29 cellular contexts compared by ENCODE assay signal in genomic region chr15:66754789-66755188, GRCh38. TPM values are rescaled to one million over a fixed set of nuclear protein-coding genes. Genes with fewer than 3 reads are reported as not detected.
DNase-seq lines count a peak whose midpoint lies in the region; ATAC-seq, FAIRE-seq and TF ChIP-seq lines count a peak whose summit lies in the region.
"Had no signal": no experiment of that assay in that cellular context is flagged by ENCODE, and none has a peak within 500 bp of the region (broad histone marks: within the 10 kb centered on the region; RNA-seq: fewer than 3 reads in every experiment).

No MANE protein-coding gene starts in this region.

- H3K27me3 ChIP-seq in HepG2 (ENCODE audit: control insufficient read depth in 1 of 2, insufficient read depth in 2 of 2, low read length in 2 of 2) (no peaks in the 10 kb centered on the region), trophoblast cell (ENCODE audit: insufficient read depth, low read length) (no peaks in the 10 kb centered on the region), brain microvascular endothelial cell (replicated peaks) (no peaks in the 10 kb centered on the region)
- H3K27me3 ChIP-seq: BLaER1, MG63, SJSA1 had no signal

- no peak for FAIRE-seq in HepG2 (lab: Jason Lieb, UNC)
- FAIRE-seq: GM12891, H1 had no signal

- no peak overlapping the region for H3K4me2 ChIP-seq in HepG2 (ENCODE audit: low read depth, low read length)
- no peak overlapping the region for H3K4me2 ChIP-seq in trophoblast cell (ENCODE audit: low read length)
- H3K4me2 ChIP-seq: PC-9 had no signal

- BruUV-seq in HepG2 (replicated peaks; lab: Mats Ljungman, UMichigan), result no TSS peak

- DNase-seq in left cardiac atrium, result peak; percentile 0
- DNase-seq in cardiac septum (ENCODE audit: low spot score), result no peak
- DNase-seq in HepG2 (ENCODE audit: low spot score), result no peak
- no peak for DNase-seq in trophoblast cell
- DNase-seq in brain microvascular endothelial cell, result no peak
- no peak for DNase-seq in C1 segment of cervical spinal cord (lab: John Stamatoyannopoulos, UW)
- DNase-seq: 8988T; CD4-positive, alpha-beta T cell; COR-L47; DMS 273 treated with DMSO at 0.1 percent for 48 hours; DMS79 treated with DMSO at 0.1 percent for 48 hours; GF-D8; HCEC 1CT; KBM-7; MG63; NCI-H2029; NCI-H446; NCI-H524 treated with DMSO at 0.1 percent for 48 hours; NCI-H82; NK-92 treated with Interleukin-12 subunit alpha and Interleukin-12 subunit beta, amount 100 ng/mL, for 24 hours; PC-9; Right ventricle myocardium superior; RPMI8226 had no signal

- H3K36me3 ChIP-seq in HepG2 (replicated peaks in 1 of 2; ENCODE audit: control insufficient read depth in 1 of 2, insufficient read depth in 2 of 2, low read length in 2 of 2) (no peaks in the 10 kb centered on the region), trophoblast cell (ENCODE audit: control insufficient read depth in 1 of 2, insufficient read depth in 2 of 2, low read length in 2 of 2) (peaks cover 54 to 73% of the 10 kb centered on the region in 2 experiments), brain microvascular endothelial cell (replicated peaks) (no peaks in the 10 kb centered on the region)
- H3K36me3 ChIP-seq: BLaER1 had no signal

- intact Hi-C loops in left cardiac atrium (cut with DNase I) (no loop called here), cardiac septum (cut with DNase I) (no loop called here), HepG2 (cut with micrococcal nuclease; ENCODE audit: unreplicated experiment) (no loop called here)

- POLR2A ChIA-PET in HepG2 (lab: Yijun Ruan, JAX), result interaction anchor here (1.0 to 1.2 kb wide), 2 partner anchors 11 to 16 kb away, joined by 3 to 5 read pairs; no protein-coding TSS in a partner anchor

- TF ChIP-seq CTCF in HepG2 (CRISPR knock-in tag; IDR thresholded peaks at IDR 0.05), result no peak
- TF ChIP-seq CTCF in brain microvascular endothelial cell (IDR thresholded peaks at IDR 0.05; ENCODE audit: low read depth, low read length, missing control alignments), result no peak

- H3K4me1 ChIP-seq in HepG2 (ENCODE audit: insufficient read depth, low read length) (peaks cover 26% of the 10 kb centered on the region), trophoblast cell (ENCODE audit: control insufficient read depth in 1 of 2, insufficient read depth in 2 of 2, low read length in 2 of 2) (peaks cover 2 to 12% of the 10 kb centered on the region in 2 experiments)

- H3K18ac ChIP-seq in trophoblast cell (ENCODE audit: low read length), result no peak overlapping the region

- TF ChIP-seq POLR2A in HepG2 (IDR thresholded peaks at IDR 0.05; ENCODE audit: insufficient read depth in 1 of 2, low read depth in 2 of 2, low read length in 2 of 2), result no peak

- 86% methylated on average over 1 of the region's 1 CpG for WGBS in HepG2 (ENCODE audit: low lambda C conversion rate)
- WGBS in trophoblast cell (ENCODE audit: extremely low coverage, insufficient coverage, insufficient read length), result no CpG with 5 or more reads among the region's 1 CpG

- H2BK12ac ChIP-seq in trophoblast cell (ENCODE audit: low read length), result no peak overlapping the region

- no peak overlapping the region for H4K12ac ChIP-seq in trophoblast cell (ENCODE audit: low read depth, low read length)

- H3K14ac ChIP-seq in trophoblast cell (ENCODE audit: low read length), result no peak overlapping the region

- no peak overlapping the region for H2BK5ac ChIP-seq in trophoblast cell (ENCODE audit: low read depth, low read length, poor library complexity)

- TF ChIP-seq EP300 in HepG2 (IDR thresholded peaks at IDR 0.05; ENCODE audit: low read depth in 2 of 2, low read length in 2 of 2), result no peak
- no peak for TF ChIP-seq EP300 in HepG2 (CRISPR knock-in tag; IDR thresholded peaks at IDR 0.05; ENCODE audit: borderline replicate concordance)

- no peak overlapping the region for H2AK5ac ChIP-seq in trophoblast cell (ENCODE audit: low read length)

- H2AFZ ChIP-seq in HepG2 (ENCODE audit: low read length) (no peak overlapping the region), trophoblast cell (ENCODE audit: insufficient read depth, low read length, poor library complexity) (no peak overlapping the region)
- H2AFZ ChIP-seq: PC-9 had no signal

- no peak overlapping the region for H2BK120ac ChIP-seq in trophoblast cell (ENCODE audit: insufficient read depth, low read length, poor library complexity)

- no peaks in the 10 kb centered on the region for H4K20me1 ChIP-seq in HepG2 (ENCODE audit: insufficient read depth, low read length)
- H4K20me1 ChIP-seq: BLaER1 had no signal

- H3K9me3 ChIP-seq in HepG2 (ENCODE audit: low read length) (peaks cover 10% of the 10 kb centered on the region), trophoblast cell (ENCODE audit: insufficient read depth, low read depth, low read length) (peaks cover 3% of the 10 kb centered on the region)

- no peak overlapping the region for H3K4me3 ChIP-seq in HepG2 (replicated peaks in 1 of 3; ENCODE audit: insufficient read depth in 1 of 3, low read depth in 2 of 3, low read length in 3 of 3)
- H3K4me3 ChIP-seq in trophoblast cell (ENCODE audit: low read depth, low read length), result no peak overlapping the region
- H3K4me3 ChIP-seq in brain microvascular endothelial cell (ENCODE audit: low read depth, low read length), result no peak overlapping the region
- H3K4me3 ChIP-seq: BLaER1, MG63, PC-9, SJSA1 had no signal

- ATAC-seq in left cardiac atrium, result no peak
- ATAC-seq in HepG2, result no peak
- no peak for ATAC-seq in HG02642 (IDR thresholded peaks at IDR 0.05; ENCODE audit: poor library complexity, unreplicated experiment)
- no peak for ATAC-seq in HG03354 (IDR thresholded peaks at IDR 0.05; ENCODE audit: poor library complexity, severe bottlenecking, unreplicated experiment)

- H4K91ac ChIP-seq in trophoblast cell (ENCODE audit: low read depth, low read length), result no peak overlapping the region

- H4K8ac ChIP-seq in trophoblast cell (ENCODE audit: low read depth, low read length), result no peak overlapping the region

- no peak for TF ChIP-seq RAD21 in HepG2 (CRISPR knock-in tag; IDR thresholded peaks at IDR 0.05)

- H3K79me2 ChIP-seq in HepG2 (ENCODE audit: insufficient read depth, low read length), result no peaks in the 10 kb centered on the region
- peaks cover 2% of the 10 kb centered on the region for H3K79me2 ChIP-seq in trophoblast cell (ENCODE audit: control insufficient read depth, insufficient read depth, low read length, poor library complexity)

- H3K4ac ChIP-seq in trophoblast cell (ENCODE audit: low read depth, low read length), result peak overlapping the region; percentile 6

- H3K9ac ChIP-seq in HepG2 (ENCODE audit: insufficient read depth, low read depth, low read length), result no peak overlapping the region
- no peak overlapping the region for H3K9ac ChIP-seq in trophoblast cell (ENCODE audit: low read length)
- H3K9ac ChIP-seq: BLaER1 had no signal

- no peak overlapping the region for H3K27ac ChIP-seq in HepG2 (ENCODE audit: extremely low read length, insufficient read depth, low read length)
- no peak overlapping the region for H3K27ac ChIP-seq in trophoblast cell (ENCODE audit: low read depth, low read length)
- no peak overlapping the region for H3K27ac ChIP-seq in brain microvascular endothelial cell
- H3K27ac ChIP-seq: BLaER1, PC-9, SJSA1 had no signal

- no peak overlapping the region for H3K23ac ChIP-seq in trophoblast cell (ENCODE audit: low read length)

- in situ Hi-C loops in HepG2 (cut with HindIII; ENCODE audit: extremely low pct_ligation_motif_present, low pct_unique_long_range_greater_than_20kb) (no loop called here), brain microvascular endothelial cell (cut with HindIII; ENCODE audit: low pct_ligation_motif_present, low sequenced_read_pairs) (no loop called here)

- H3K79me1 ChIP-seq in trophoblast cell (ENCODE audit: low read length), result no peaks in the 10 kb centered on the region

- CTCF ChIA-PET in HepG2 (lab: Yijun Ruan, JAX; ENCODE audit: low intra/inter-chr PET ratio, low total read pairs), result no interaction called here

TF ChIP-seq in HepG2, 621 proteins besides CTCF, POLR2A, EP300 and RAD21:
- TF ChIP-seq XBP1 (CRISPR knock-in tag; IDR thresholded peaks at IDR 0.05) (no peak), ZNF768 (CRISPR knock-in tag; IDR thresholded peaks at IDR 0.05) (peak; percentile 26; the same call in 1 of the 2 replicates)

RNA-seq across cellular contexts. Expression of gene SMAD6, which starts 52.8 kb away (rescaled TPM):
- total RNA-seq in left cardiac atrium (10 to 100 TPM; 13.5 to 51.5 TPM), cardiac septum (50.2 TPM), HepG2 (2016; rRNA removed; fragmentation: Illumina TruSeq; extraction: Trizol) (2.6 and 4.4 TPM in 2 replicates)
- 0.79 and 0.91 TPM in 2 replicates for total RNA-seq in HepG2 (2016; cell fraction: cytosol; rRNA removed; fragmentation: Illumina TruSeq; extraction: Trizol; ENCODE audit: low read depth)
- total RNA-seq in HepG2 (2016; cell fraction: insoluble cytoplasmic fraction; rRNA removed; fragmentation: Illumina TruSeq; extraction: Trizol), result 2.3 and 4.5 TPM in 2 replicates
- 2.0 and 2.2 TPM in 2 replicates for total RNA-seq in HepG2 (2016; cell fraction: membrane; rRNA removed; fragmentation: Illumina TruSeq; extraction: Trizol)
- total RNA-seq in HepG2 (2016; cell fraction: nucleus; rRNA removed; fragmentation: Illumina TruSeq; extraction: Trizol), result 7.0 and 9.1 TPM in 2 replicates
- polyA plus RNA-seq in HepG2 (2011; rRNA removed), result 3.1 and 3.3 TPM in 2 replicates
- 1.3 and 2.9 TPM in 2 replicates for polyA plus RNA-seq in HepG2 (2011; cell fraction: cytosol; rRNA removed)
- polyA plus RNA-seq in HepG2 (2011; cell fraction: nucleus; rRNA removed), result 6.7 and 14.1 TPM in 2 replicates
- 3.3 and 3.9 TPM in 2 replicates for polyA plus RNA-seq in HepG2 (2012)
- 1.1 and 2.0 TPM in 2 replicates for polyA plus RNA-seq in HepG2 (2016; cell fraction: cytosol; fragmentation: Illumina TruSeq; extraction: Trizol; ENCODE audit: low read depth)
- 2.3 and 2.9 TPM in 2 replicates for polyA plus RNA-seq in HepG2 (2016; cell fraction: insoluble cytoplasmic fraction; fragmentation: Illumina TruSeq; extraction: Trizol; ENCODE audit: low read depth)
- 1.5 and 2.1 TPM in 2 replicates for polyA plus RNA-seq in HepG2 (2016; cell fraction: membrane; fragmentation: Illumina TruSeq; extraction: Trizol; ENCODE audit: low read depth)
- polyA plus RNA-seq in HepG2 (2016; cell fraction: nucleus; fragmentation: Illumina TruSeq; extraction: Trizol; ENCODE audit: insufficient read depth, low read depth), result 7.1 and 8.1 TPM in 2 replicates
- polyA minus RNA-seq in HepG2 (2011; rRNA and poly(A)+ RNA removed; ENCODE audit: low replicate concordance), result 19.3 and 109 TPM in 2 replicates
- 5.3 and 5.6 TPM in 2 replicates for polyA minus RNA-seq in HepG2 (2011; cell fraction: cytosol; rRNA and poly(A)+ RNA removed)
- polyA minus RNA-seq in HepG2 (2011; cell fraction: nucleus; rRNA and poly(A)+ RNA removed), result 11.7 and 25.1 TPM in 2 replicates
- 29.5 and 30.6 TPM in 2 replicates for polyA plus RNA-seq in trophoblast cell (2013)
